Comparison of ENCODE assay signal across 11 cellular contexts in the genomic region with DNA sequence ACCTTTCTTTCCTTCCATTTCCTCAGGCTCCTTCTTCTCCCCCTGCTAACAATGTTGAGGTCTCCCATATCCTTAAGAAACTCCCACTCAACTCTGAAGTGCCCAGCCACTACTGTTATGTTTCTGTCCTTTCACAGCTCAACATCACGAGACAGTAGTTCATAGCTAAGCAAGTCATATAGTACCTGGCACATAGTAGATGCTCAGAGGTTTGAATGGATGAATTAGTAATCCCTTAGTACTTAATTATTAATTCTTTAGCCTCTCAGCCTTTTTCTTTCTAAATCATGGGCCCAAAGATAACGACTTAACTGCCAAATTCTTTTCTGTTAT. TPM values are rescaled to one million over a fixed set of nuclear protein-coding genes. Genes with fewer than 3 reads are reported as not detected.
DNase-seq lines count a peak whose midpoint lies in the region; ATAC-seq and TF ChIP-seq lines count a peak whose summit lies in the region.
"Had no signal": no experiment of that assay in that cellular context is flagged by ENCODE, and none has a peak within 500 bp of the region (broad histone marks: within the 10 kb centered on the region; RNA-seq: fewer than 3 reads in every experiment).

No MANE protein-coding gene starts in this region.

- no peaks in the 10 kb centered on the region for H3K9me3 Mint-ChIP-seq in activated naive CD4-positive, alpha-beta T cell treated with anti-CD3 and anti-CD28 coated beads, Interleukin-2, amount 10 ng/mL, durations not matched to agents 7 days and 5 days
- no peaks in the 10 kb centered on the region for H3K9me3 Mint-ChIP-seq in activated T-helper 2 cell treated with anti-CD3 and anti-CD28 coated beads, Interferon-gamma antibody, Interleukin-2, Interleukin-4, amounts not matched to agents 10 μg/mL and 5 μg/mL and 100 μg/mL, durations not matched to agents 14 hours and 24 hours and 36 hours
- no peaks in the 10 kb centered on the region for H3K9me3 Mint-ChIP-seq in stimulated activated naive CD8-positive, alpha-beta T cell treated with anti-CD3 and anti-CD28 coated beads, Interleukin-15, Interleukin-2, amounts not matched to agents 100 ng/mL and 50 ng/mL, for 24 hours

- H3K27ac Mint-ChIP-seq in activated naive CD4-positive, alpha-beta T cell treated with anti-CD3 and anti-CD28 coated beads, Interleukin-2, amount 10 ng/mL, durations not matched to agents 7 days and 5 days, result peak overlapping the region; percentile 5
- H3K27ac Mint-ChIP-seq in activated T-helper 2 cell treated with anti-CD3 and anti-CD28 coated beads, Interferon-gamma antibody, Interleukin-2, Interleukin-4, amounts not matched to agents 10 μg/mL and 5 μg/mL and 100 μg/mL, durations not matched to agents 14 hours and 24 hours and 36 hours, result peak overlapping the region; percentile 93
- peak overlapping the region; percentile 94 for H3K27ac Mint-ChIP-seq in stimulated activated naive CD8-positive, alpha-beta T cell treated with anti-CD3 and anti-CD28 coated beads, Interleukin-15, Interleukin-2, amounts not matched to agents 100 ng/mL and 50 ng/mL, for 24 hours

- H3K4me1 ChIP-seq in Peyer's patch, result no peaks in the 10 kb centered on the region

- CTCF ChIA-PET in activated naive CD4-positive, alpha-beta T cell treated with anti-CD3 and anti-CD28 coated beads, Interleukin-2, amount 10 ng/mL, durations not matched to agents 7 days and 5 days (lab: Charles Lee), result no interaction called here

- no peak overlapping the region for H3K4me3 Mint-ChIP-seq in activated naive CD4-positive, alpha-beta T cell treated with anti-CD3 and anti-CD28 coated beads, Interleukin-2, amount 10 ng/mL, durations not matched to agents 7 days and 5 days
- peak overlapping the region; percentile 13 for H3K4me3 Mint-ChIP-seq in activated T-helper 2 cell treated with anti-CD3 and anti-CD28 coated beads, Interferon-gamma antibody, Interleukin-2, Interleukin-4, amounts not matched to agents 10 μg/mL and 5 μg/mL and 100 μg/mL, durations not matched to agents 14 hours and 24 hours and 36 hours (ENCODE audit: low read depth)
- H3K4me3 Mint-ChIP-seq in stimulated activated naive CD8-positive, alpha-beta T cell treated with anti-CD3 and anti-CD28 coated beads, Interleukin-15, Interleukin-2, amounts not matched to agents 100 ng/mL and 50 ng/mL, for 24 hours, result peak overlapping the region; percentile 48

- no peak for TF ChIP-seq CTCF in Peyer's patch (IDR thresholded peaks at IDR 0.05)

- H3K27me3 Mint-ChIP-seq in activated naive CD4-positive, alpha-beta T cell treated with anti-CD3 and anti-CD28 coated beads, Interleukin-2, amount 10 ng/mL, durations not matched to agents 7 days and 5 days, result no peaks in the 10 kb centered on the region
- H3K27me3 Mint-ChIP-seq in activated T-helper 2 cell treated with anti-CD3 and anti-CD28 coated beads, Interferon-gamma antibody, Interleukin-2, Interleukin-4, amounts not matched to agents 10 μg/mL and 5 μg/mL and 100 μg/mL, durations not matched to agents 14 hours and 24 hours and 36 hours (ENCODE audit: low read depth), result no peaks in the 10 kb centered on the region
- H3K27me3 Mint-ChIP-seq in stimulated activated naive CD8-positive, alpha-beta T cell treated with anti-CD3 and anti-CD28 coated beads, Interleukin-15, Interleukin-2, amounts not matched to agents 100 ng/mL and 50 ng/mL, for 24 hours, result no peaks in the 10 kb centered on the region

- no peak for DNase-seq in activated naive CD4-positive, alpha-beta T cell treated with anti-CD3 and anti-CD28 coated beads, Interleukin-2, amount 10 ng/mL, durations not matched to agents 7 days and 5 days
- no peak for DNase-seq in activated naive CD4-positive, alpha-beta T cell treated with Interleukin-2 at 50 U/mL for 16 hours
- DNase-seq in activated T-helper 2 cell treated with anti-CD3 and anti-CD28 coated beads, Interferon-gamma antibody, Interleukin-2, Interleukin-4, amounts not matched to agents 10 μg/mL and 5 μg/mL and 100 μg/mL, durations not matched to agents 14 hours and 24 hours and 36 hours (ENCODE audit: low spot score), result no peak
- DNase-seq in superior temporal gyrus (ENCODE audit: extremely low spot score), result no peak
- no peak for DNase-seq in HCEC 1CT
- no peak for DNase-seq in Peyer's patch
- DNase-seq: NCI-H1417 treated with DMSO at 0.1 percent for 48 hours, tibial artery had no signal

- H3K27ac ChIP-seq in Peyer's patch, result no peak overlapping the region
- H3K27ac ChIP-seq: tibial artery had no signal

- peaks cover 26% of the 10 kb centered on the region for H3K4me1 Mint-ChIP-seq in activated naive CD4-positive, alpha-beta T cell treated with anti-CD3 and anti-CD28 coated beads, Interleukin-2, amount 10 ng/mL, durations not matched to agents 7 days and 5 days
- H3K4me1 Mint-ChIP-seq in activated T-helper 2 cell treated with anti-CD3 and anti-CD28 coated beads, Interferon-gamma antibody, Interleukin-2, Interleukin-4, amounts not matched to agents 10 μg/mL and 5 μg/mL and 100 μg/mL, durations not matched to agents 14 hours and 24 hours and 36 hours (ENCODE audit: low read depth), result peaks cover 41% of the 10 kb centered on the region
- peaks cover 65% of the 10 kb centered on the region for H3K4me1 Mint-ChIP-seq in stimulated activated naive CD8-positive, alpha-beta T cell treated with anti-CD3 and anti-CD28 coated beads, Interleukin-15, Interleukin-2, amounts not matched to agents 100 ng/mL and 50 ng/mL, for 24 hours (ENCODE audit: low read depth)

- H3K27me3 ChIP-seq in Peyer's patch, result no peaks in the 10 kb centered on the region
- H3K27me3 ChIP-seq: tibial artery had no signal

- intact Hi-C loops in activated T-helper 2 cell treated with anti-CD3 and anti-CD28 coated beads, Interferon-gamma antibody, Interleukin-2, Interleukin-4, amounts not matched to agents 10 μg/mL and 5 μg/mL and 100 μg/mL, durations not matched to agents 14 hours and 24 hours and 36 hours (cut with micrococcal nuclease), result loop anchor here (1.0 to 5.0 kb wide), 2 partner anchors 21 to 34 kb away; no protein-coding TSS in a partner anchor

- H3K36me3 Mint-ChIP-seq in activated naive CD4-positive, alpha-beta T cell treated with anti-CD3 and anti-CD28 coated beads, Interleukin-2, amount 10 ng/mL, durations not matched to agents 7 days and 5 days, result peaks cover 57% of the 10 kb centered on the region
- peaks cover 66% of the 10 kb centered on the region for H3K36me3 Mint-ChIP-seq in activated T-helper 2 cell treated with anti-CD3 and anti-CD28 coated beads, Interferon-gamma antibody, Interleukin-2, Interleukin-4, amounts not matched to agents 10 μg/mL and 5 μg/mL and 100 μg/mL, durations not matched to agents 14 hours and 24 hours and 36 hours (ENCODE audit: low read depth)
- peaks cover 47% of the 10 kb centered on the region for H3K36me3 Mint-ChIP-seq in stimulated activated naive CD8-positive, alpha-beta T cell treated with anti-CD3 and anti-CD28 coated beads, Interleukin-15, Interleukin-2, amounts not matched to agents 100 ng/mL and 50 ng/mL, for 24 hours (ENCODE audit: low read depth)

- no peak overlapping the region for H3K4me3 ChIP-seq in Peyer's patch
- H3K4me3 ChIP-seq: tibial artery had no signal

- no peaks in the 10 kb centered on the region for H3K9me3 ChIP-seq in Peyer's patch
- H3K9me3 ChIP-seq: tibial artery had no signal

- ATAC-seq in HG02938 (IDR thresholded peaks at IDR 0.05; ENCODE audit: unreplicated experiment), result peak; percentile 81
- ATAC-seq: sciatic nerve had no signal

- TF ChIP-seq POLR2A in Peyer's patch (IDR thresholded peaks at IDR 0.05), result no peak

- H3K36me3 ChIP-seq in Peyer's patch, result peaks cover 0 to 7% (median 0%) of the 10 kb centered on the region in 3 donors

RNA-seq across cellular contexts. Expression of a gene that starts 22.6 kb away (rescaled TPM):
- total RNA-seq in activated T-helper 2 cell treated with anti-CD3 and anti-CD28 coated beads, Interferon-gamma antibody, Interleukin-2, Interleukin-4, amounts not matched to agents 10 μg/mL and 5 μg/mL and 100 μg/mL, durations not matched to agents 14 hours and 24 hours and 36 hours, result 25.2 and 25.6 TPM in 2 replicates
- 10 to 100 TPM in 1 of 4 donors, 1 to 10 TPM in 3; 5.8 to 24.8 (median 7.9) TPM for total RNA-seq in Peyer's patch

Comparison
In these comparisons a context has a peak if more than half of its experiments do, and no peak if none do; other contexts are left out.
1. H3K27ac Mint-ChIP-seq: peak in every context shown above with its lines; median percentile 94 in stimulated activated naive CD8-positive, alpha-beta T cell treated with anti-CD3 and anti-CD28 coated beads, Interleukin-15, Interleukin-2, amounts not matched to agents 100 ng/mL and 50 ng/mL, for 24 hours; 93 in activated T-helper 2 cell treated with anti-CD3 and anti-CD28 coated beads, Interferon-gamma antibody, Interleukin-2, Interleukin-4, amounts not matched to agents 10 μg/mL and 5 μg/mL and 100 μg/mL, durations not matched to agents 14 hours and 24 hours and 36 hours; 5 in activated naive CD4-positive, alpha-beta T cell treated with anti-CD3 and anti-CD28 coated beads, Interleukin-2, amount 10 ng/mL, durations not matched to agents 7 days and 5 days.